ENCODE assay signal across 17 cellular contexts in genomic region chr12:9829990-9830389, GRCh38. TPM values are rescaled to one million over a fixed set of nuclear protein-coding genes. Genes with fewer than 3 reads are reported as not detected.
A peak's percentile ranks its signal among the peaks of the same experiment; 100 is the strongest.
DNase-seq lines count a peak whose midpoint lies in the region; ATAC-seq and TF ChIP-seq lines count a peak whose summit lies in the region.
"Had no signal": no experiment of that assay in that cellular context is flagged by ENCODE, and none has a peak within 500 bp of the region (broad histone marks: within the 10 kb centered on the region; RNA-seq: fewer than 3 reads in every experiment).

No MANE protein-coding gene starts in this region.

- WGBS in smooth muscle cell (ENCODE audit: low lambda C conversion rate), result 82% methylated on average over 4 of the region's 4 CpGs

- H3K79me2 ChIP-seq in smooth muscle cell (ENCODE audit: low read depth), result no peaks in the 10 kb centered on the region

- no peaks in the 10 kb centered on the region for H3K36me3 ChIP-seq in smooth muscle cell (ENCODE audit: low read depth)
- H3K36me3 ChIP-seq: BLaER1 treated with 17β-estradiol and CSF1 and Interleukin-3, amounts not matched to agents 10 nM and 100 nM had no signal

- peaks cover 4% of the 10 kb centered on the region for H3K4me1 Mint-ChIP-seq in activated naive CD4-positive, alpha-beta T cell treated with anti-CD3 and anti-CD28 coated beads, Interleukin-2, amount 50 U/mL, for 24 hours
- peaks cover 22 to 28% of the 10 kb centered on the region in 2 donors for H3K4me1 Mint-ChIP-seq in immature natural killer cell

- H3K27ac ChIP-seq in smooth muscle cell (ENCODE audit: low read depth) (no peak overlapping the region), caudate nucleus (ENCODE audit: low read depth, low read length) (no peak overlapping the region)
- H3K27ac ChIP-seq: BLaER1 treated with 17β-estradiol and CSF1 and Interleukin-3, amounts not matched to agents 10 nM and 100 nM; HL-60 had no signal

- ATAC-seq in HG03469 (IDR thresholded peaks at IDR 0.05; ENCODE audit: unreplicated experiment), result no peak
- ATAC-seq: Panc1 had no signal

- peak overlapping the region; percentile 77 for H2AFZ ChIP-seq in smooth muscle cell (ENCODE audit: low read depth)

- H3K36me3 Mint-ChIP-seq in activated naive CD4-positive, alpha-beta T cell treated with anti-CD3 and anti-CD28 coated beads, Interleukin-2, amount 50 U/mL, for 24 hours, result peaks cover 2% of the 10 kb centered on the region
- peaks cover 28 to 33% (median 31%) of the 10 kb centered on the region in 3 donors for H3K36me3 Mint-ChIP-seq in immature natural killer cell

- no peaks in the 10 kb centered on the region for H3K4me1 ChIP-seq in smooth muscle cell (ENCODE audit: low read depth)
- H3K4me1 ChIP-seq: BLaER1 treated with 17β-estradiol and CSF1 and Interleukin-3, amounts not matched to agents 10 nM and 100 nM had no signal

- H3K9ac ChIP-seq in smooth muscle cell (ENCODE audit: low read depth), result no peak overlapping the region
- H3K9ac ChIP-seq: BLaER1 treated with 17β-estradiol and CSF1 and Interleukin-3, amounts not matched to agents 10 nM and 100 nM had no signal

- no peak overlapping the region for H3K4me2 ChIP-seq in smooth muscle cell
- H3K4me2 ChIP-seq: BLaER1 treated with 17β-estradiol and CSF1 and Interleukin-3, amounts not matched to agents 10 nM and 100 nM had no signal

- no peak for DNase-seq in activated naive CD4-positive, alpha-beta T cell (lab: John Stamatoyannopoulos, UW)
- DNase-seq in LHCN-M2 (ENCODE audit: low read depth) (peak; percentile 5), immature natural killer cell (peak; percentile 25 to 46 (median 40)), smooth muscle cell (lab: John Stamatoyannopoulos, UW; ENCODE audit: unreplicated experiment) (no peak), caudate nucleus (lab: John Stamatoyannopoulos, UW) (no peak), NCI-H2171 treated with DMSO at 0.1 percent for 48 hours (lab: John Stamatoyannopoulos, UW) (no peak)
- DNase-seq: DMS153, H7, NCI-H1436 treated with DMSO at 0.1 percent for 48 hours, NCI-H2029 treated with DMSO at 0.1 percent for 48 hours, NCI-H510A treated with DMSO at 0.1 percent for 48 hours, NCI-H82 had no signal

- no peaks in the 10 kb centered on the region for H3K27me3 ChIP-seq in smooth muscle cell (ENCODE audit: low read depth)
- H3K27me3 ChIP-seq: BLaER1 treated with 17β-estradiol and CSF1 and Interleukin-3, amounts not matched to agents 10 nM and 100 nM had no signal

- no peak for TF ChIP-seq CTCF in smooth muscle cell (IDR thresholded peaks at IDR 0.05; ENCODE audit: borderline replicate concordance, insufficient read depth, poor library complexity, severe bottlenecking)

- H3K27me3 Mint-ChIP-seq in activated naive CD4-positive, alpha-beta T cell treated with anti-CD3 and anti-CD28 coated beads, Interleukin-2, amount 50 U/mL, for 24 hours, result no peaks in the 10 kb centered on the region
- peaks cover 0 to 16% (median 2%) of the 10 kb centered on the region in 3 donors for H3K27me3 Mint-ChIP-seq in immature natural killer cell (ENCODE audit: low read depth in 3 of 3)

- H3K9me3 ChIP-seq in smooth muscle cell (replicated peaks; ENCODE audit: low read depth), result no peaks in the 10 kb centered on the region

- H3K4me3 Mint-ChIP-seq in activated naive CD4-positive, alpha-beta T cell treated with anti-CD3 and anti-CD28 coated beads, Interleukin-2, amount 50 U/mL, for 24 hours, result peak overlapping the region; percentile 59
- H3K4me3 Mint-ChIP-seq in immature natural killer cell, result peak overlapping the region; percentile 91 to 99 (median 97)

- H3K4me3 ChIP-seq in smooth muscle cell, result no peak overlapping the region
- H3K4me3 ChIP-seq: BLaER1 treated with 17β-estradiol and CSF1 and Interleukin-3, amounts not matched to agents 10 nM and 100 nM had no signal

- no peaks in the 10 kb centered on the region for H4K20me1 ChIP-seq in smooth muscle cell (ENCODE audit: low read depth)
- H4K20me1 ChIP-seq: BLaER1 treated with 17β-estradiol and CSF1 and Interleukin-3, amounts not matched to agents 10 nM and 100 nM had no signal

- H3K27ac Mint-ChIP-seq in activated naive CD4-positive, alpha-beta T cell treated with anti-CD3 and anti-CD28 coated beads, Interleukin-2, amount 50 U/mL, for 24 hours, result no peak overlapping the region
- H3K27ac Mint-ChIP-seq in immature natural killer cell, result peak overlapping the region; percentile 94 to 97 (median 94)

- H3K9me3 Mint-ChIP-seq in activated naive CD4-positive, alpha-beta T cell treated with anti-CD3 and anti-CD28 coated beads, Interleukin-2, amount 50 U/mL, for 24 hours, result no peaks in the 10 kb centered on the region
- H3K9me3 Mint-ChIP-seq in immature natural killer cell, result no peaks in the 10 kb centered on the region

- H3F3A ChIP-seq in smooth muscle cell (ENCODE audit: low read depth), result no peaks in the 10 kb centered on the region

RNA-seq across cellular contexts. Expression of gene KLRF1, which starts 2.7 kb away (rescaled TPM):
- total RNA-seq in LHCN-M2 (2014; rRNA removed) (not detected in 2 replicates), smooth muscle cell (not detected in 2 replicates)
- not detected for polyA plus RNA-seq in LHCN-M2 (2012)
- polyA plus RNA-seq in immature natural killer cell (1,000 to 10,000 TPM; 1,026 to 1,807 (median 1,127) TPM), smooth muscle cell (not detected in 2 replicates)

RNA-seq across cellular contexts. Expression of gene CLEC2B, which starts 39.2 kb away (rescaled TPM):
- total RNA-seq in LHCN-M2 (2014; rRNA removed) (7.8 and 16.2 TPM in 2 replicates), smooth muscle cell (13.6 and 14.0 TPM in 2 replicates)
- polyA plus RNA-seq in LHCN-M2 (2012), result 5.8 TPM
- polyA plus RNA-seq in immature natural killer cell (100 to 1,000 TPM in 2 of 3 donors, 10 to 100 TPM in 1; 92.8 to 134 (median 130) TPM), smooth muscle cell (8.0 and 12.0 TPM in 2 replicates)
- total RNA-seq: H7 had no signal

RNA-seq across cellular contexts. Expression of gene KLRF2, which starts 51.3 kb away (rescaled TPM):
- total RNA-seq in LHCN-M2 (2014; rRNA removed), result not detected in 2 replicates
- polyA plus RNA-seq in LHCN-M2 (2012), result not detected
- 1 to 10 TPM in 1 of 3 donors, under 1 TPM in 1, not detected in 1; 0.94 to 3.4 TPM for polyA plus RNA-seq in immature natural killer cell
- total RNA-seq in smooth muscle cell, result not detected in 2 replicates
- 0.43 TPM in 1 of 2 replicates, not detected in the other for polyA plus RNA-seq in smooth muscle cell
- total RNA-seq: H7 had no signal

Comparison
In these comparisons a context has a peak if more than half of its experiments do, and no peak if none do; other contexts are left out.
1. DNase-seq: peak in LHCN-M2 (single experiment) and immature natural killer cell (3 of 3); none in activated naive CD4-positive, alpha-beta T cell (0 of 4), smooth muscle cell (single experiment), caudate nucleus (0 of 61) and NCI-H2171 treated with DMSO at 0.1 percent for 48 hours (single experiment).